8 cellular contexts compared by ENCODE assay signal in the genomic region with DNA sequence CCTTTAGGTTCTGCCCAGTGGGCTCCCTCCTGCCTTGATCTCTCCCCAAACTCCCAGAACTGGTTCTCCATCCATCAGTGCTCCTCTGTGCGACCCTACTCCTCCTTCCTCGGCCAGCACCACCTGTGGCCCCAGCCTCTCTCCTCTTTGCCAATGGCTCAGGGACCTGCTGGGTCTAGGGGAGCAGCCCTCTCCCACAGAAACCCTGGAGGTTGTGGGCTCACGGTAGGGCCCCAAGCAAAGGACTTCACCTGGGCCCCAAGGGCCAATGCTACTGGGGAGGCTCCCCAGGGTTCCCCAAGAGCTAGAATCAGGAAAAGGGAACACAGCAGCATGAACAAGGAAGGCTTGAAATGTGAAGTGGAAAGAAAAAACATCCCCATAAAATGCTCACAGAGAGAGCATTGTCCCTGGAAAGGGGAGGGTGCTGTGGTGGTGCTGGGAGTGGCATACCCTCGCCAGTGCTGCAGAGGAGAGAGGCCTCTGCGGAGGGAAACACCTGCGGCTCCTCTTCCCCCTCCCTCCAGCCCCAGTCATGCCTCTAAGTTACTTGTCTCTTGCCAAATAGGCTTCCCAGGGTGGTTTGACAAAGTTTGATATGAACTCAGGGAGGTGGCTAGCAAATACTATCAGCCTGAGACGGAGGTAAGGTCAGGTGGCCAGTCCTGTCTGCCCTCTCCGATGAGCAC. TPM values are rescaled to one million over a fixed set of nuclear protein-coding genes. Genes with fewer than 3 reads are reported as not detected.
DNase-seq lines count a peak whose midpoint lies in the region; ATAC-seq, FAIRE-seq and TF ChIP-seq lines count a peak whose summit lies in the region.

No MANE protein-coding gene starts in this region.

- peaks cover 4% of the 10 kb centered on the region for H3F3A ChIP-seq in PC-3 (ENCODE audit: low read length, unreplicated experiment)

- peaks cover 75% of the 10 kb centered on the region for H3K79me2 ChIP-seq in PC-3 (ENCODE audit: low read length)

- H3K9me3 Mint-ChIP-seq in effector memory CD8-positive, alpha-beta T cell, result no peaks in the 10 kb centered on the region
- no peaks in the 10 kb centered on the region for H3K9me3 Mint-ChIP-seq in HFFc6

- peaks cover 37% of the 10 kb centered on the region for H3K36me3 Mint-ChIP-seq in effector memory CD8-positive, alpha-beta T cell (ENCODE audit: insufficient read depth)
- H3K36me3 Mint-ChIP-seq in HFFc6 (ENCODE audit: low read depth), result no peaks in the 10 kb centered on the region; the same call in 1 of the 2 replicates

- ATAC-seq in GM18868 (IDR thresholded peaks at IDR 0.05; ENCODE audit: unreplicated experiment), result peak; percentile 29
- ATAC-seq in PC-3, result no peak
- no peak for ATAC-seq in effector memory CD8-positive, alpha-beta T cell (replicated peaks)

- POLR2A ChIA-PET in PC-3 (lab: Charles Lee; ENCODE audit: unreplicated experiment), result no interaction called here

- H3K27me3 ChIP-seq in PC-3 (ENCODE audit: low read length), result no peaks in the 10 kb centered on the region

- peak overlapping the region; percentile 96 for H3K4me3 ChIP-seq in PC-3 (ENCODE audit: low read length)

- peak overlapping the region; percentile 97 for H3K9ac ChIP-seq in PC-3 (ENCODE audit: low read length)

- H3K4me3 Mint-ChIP-seq in effector memory CD8-positive, alpha-beta T cell, result peak overlapping the region; percentile 91 to 93
- H3K4me3 Mint-ChIP-seq in HFFc6, result no peak overlapping the region

- CTCF ChIA-PET in PC-3 (lab: Charles Lee), result no interaction called here

- FAIRE-seq in GM19239 (lab: Jason Lieb, UNC), result no peak

- peaks cover 58 to 63% of the 10 kb centered on the region in 2 donors for H3K4me1 Mint-ChIP-seq in effector memory CD8-positive, alpha-beta T cell (ENCODE audit: low read depth in 2 of 2)
- peaks cover 44% of the 10 kb centered on the region for H3K4me1 Mint-ChIP-seq in HFFc6 (ENCODE audit: low read depth)

- DNase-seq in PC-3 (peak; percentile 57), pons (ENCODE audit: low spot score) (peak; percentile 93), NCI-H1092 treated with DMSO at 0.1 percent for 48 hours (lab: John Stamatoyannopoulos, UW) (no peak), GM19239 (ENCODE audit: insufficient read length, low spot score) (no peak), HFFc6 (no peak), T-helper 9 cell (no peak)
- DNase-seq in effector memory CD8-positive, alpha-beta T cell, result no peak

- no peak for TF ChIP-seq CTCF in PC-3 (conservative IDR thresholded peaks at IDR 0.05; ENCODE audit: low read depth, low read length)
- no peak for TF ChIP-seq CTCF in HFFc6 (IDR thresholded peaks at IDR 0.05)

- H4K20me1 ChIP-seq in PC-3 (ENCODE audit: low read length), result peaks cover 23% of the 10 kb centered on the region; the same call in 1 of the 2 replicates

- peak overlapping the region; percentile 98 for H3K27ac ChIP-seq in PC-3 (ENCODE audit: low read length)

- H3K27ac Mint-ChIP-seq in effector memory CD8-positive, alpha-beta T cell, result peak overlapping the region; percentile 67 to 91
- H3K27ac Mint-ChIP-seq in HFFc6, result no peak overlapping the region

- peak overlapping the region; percentile 93 for H3K4me2 ChIP-seq in PC-3 (ENCODE audit: low read length)

- no TSS peak for BruUV-seq in PC-3 (replicated peaks; lab: Mats Ljungman, UMichigan)

- H2AFZ ChIP-seq in PC-3 (ENCODE audit: low read length), result no peak overlapping the region

- H3K9me2 ChIP-seq in PC-3 (replicated peaks; ENCODE audit: low read length), result no peaks in the 10 kb centered on the region

- no peaks in the 10 kb centered on the region for H3K9me3 ChIP-seq in PC-3 (ENCODE audit: low read length)

- H3K27me3 Mint-ChIP-seq in effector memory CD8-positive, alpha-beta T cell, result no peaks in the 10 kb centered on the region
- no peaks in the 10 kb centered on the region; the same call in 1 of the 2 replicates for H3K27me3 Mint-ChIP-seq in HFFc6 (ENCODE audit: insufficient read depth)

- intact Hi-C loops in PC-3 (cut with micrococcal nuclease), result loop anchor here (5.0 kb wide), 1 partner anchor 102 kb away; the partner anchor contains the start of gene SRP9

- H3K4me1 ChIP-seq in PC-3 (ENCODE audit: insufficient read depth, low read length), result peaks cover 73% of the 10 kb centered on the region

- H3K36me3 ChIP-seq in PC-3 (ENCODE audit: low read depth, low read length), result peaks cover 15% of the 10 kb centered on the region

RNA-seq across cellular contexts. Expression of gene TMEM63A, which starts 2.5 kb away (rescaled TPM):
- 47.5 and 59.3 TPM in 2 replicates for total RNA-seq in PC-3 (2014; rRNA removed)
- total RNA-seq in HFFc6 (2021; fragmentation: NEBNext Ultra II Directional; extraction: Animal tissue kit (Norgen Biotek cat#: 25700)), result 10 to 100 TPM; 18.9 to 29.1 (median 22.0) TPM

RNA-seq across cellular contexts. Expression of gene LEFTY1, which starts 9.3 kb away (rescaled TPM):
- total RNA-seq in PC-3 (2014; rRNA removed), result not detected in 2 replicates
- total RNA-seq in HFFc6 (2021; fragmentation: NEBNext Ultra II Directional; extraction: Animal tissue kit (Norgen Biotek cat#: 25700)), result not detected

RNA-seq across cellular contexts. Expression of gene PYCR2, which starts 44.4 kb away (rescaled TPM):
- total RNA-seq in PC-3 (2014; rRNA removed), result 57.7 and 69.0 TPM in 2 replicates
- 10 to 100 TPM; 50.7 to 56.3 (median 52.8) TPM for total RNA-seq in HFFc6 (2021; fragmentation: NEBNext Ultra II Directional; extraction: Animal tissue kit (Norgen Biotek cat#: 25700))

Comparison
In these comparisons a context has a peak if more than half of its experiments do, and no peak if none do; other contexts are left out.
1. DNase-seq: peak in PC-3 (single experiment) and pons (single experiment); none in effector memory CD8-positive, alpha-beta T cell (0 of 3), NCI-H1092 treated with DMSO at 0.1 percent for 48 hours (single experiment), GM19239 (single experiment), HFFc6 (single experiment) and T-helper 9 cell (single experiment).